ENCODE assay signal across 7 cellular contexts in genomic region chr4:108168672-108169562, GRCh38. TPM values are rescaled to one million over a fixed set of nuclear protein-coding genes. Genes with fewer than 3 reads are reported as not detected.
DNase-seq lines count a peak whose midpoint lies in the region; ATAC-seq and TF ChIP-seq lines count a peak whose summit lies in the region.

Gene LEF1, minus strand, starts transcription at chr4:108168932. Its CDS starts 1,165 bp downstream, at chr4:108167767.

- H3K27ac ChIP-seq in RWPE2 (ENCODE audit: poor library complexity, severe bottlenecking) = no peak within 1 kb of the TSS
- H3K27ac ChIP-seq in sigmoid colon = no peak within 1 kb of the TSS

- TF ChIP-seq EP300 in sigmoid colon (IDR thresholded peaks at IDR 0.05) = no peak

- DNase-seq in RWPE2 (ENCODE audit: low spot score) (no peak), left cardiac atrium (peak; percentile 31), sigmoid colon (no peak)
- peak; percentile 70 for DNase-seq in activated naive CD4-positive, alpha-beta T cell treated with Interleukin-2 at 50 U/mL for 16 hours

- H3K27me3 ChIP-seq in RWPE2 (ENCODE audit: insufficient read depth, poor library complexity, severe bottlenecking) (peaks cover 99% of the 10 kb centered on the region), sigmoid colon (peaks cover 63 to 100% (median 89%) of the 10 kb centered on the region in 3 donors)

- H3K4me1 ChIP-seq in RWPE2 (ENCODE audit: insufficient read depth, poor library complexity, severe bottlenecking) (no peaks in the 10 kb centered on the region), sigmoid colon (peaks cover 0 to 58% (median 48%) of the 10 kb centered on the region in 4 donors)

- no peaks in the 10 kb centered on the region for H3K36me3 ChIP-seq in RWPE2 (ENCODE audit: low read depth)
- H3K36me3 ChIP-seq in sigmoid colon = no peaks in the 10 kb centered on the region

- H3K4me3 ChIP-seq in RWPE2 (ENCODE audit: severe bottlenecking) = peak within 1 kb of the TSS; percentile 27
- H3K4me3 ChIP-seq in sigmoid colon = peak within 1 kb of the TSS; percentile 14 to 53 (median 47)

- intact Hi-C loops in left cardiac atrium (cut with DNase I) = no loop called here
- intact Hi-C loops in sigmoid colon (cut with DNase I) = no loop called here

- ATAC-seq in GM18858 (IDR thresholded peaks at IDR 0.05; ENCODE audit: unreplicated experiment) = peak; percentile 31
- peak; percentile 38 for ATAC-seq in HG03139 (IDR thresholded peaks at IDR 0.05; ENCODE audit: unreplicated experiment)
- ATAC-seq in RWPE2 (ENCODE audit: low read depth) = peak; percentile 59
- ATAC-seq in left cardiac atrium = peak in 1 of 2 donors; percentile 19
- ATAC-seq in HG02970 (IDR thresholded peaks at IDR 0.05; ENCODE audit: low FRiP score, unreplicated experiment) = no peak

- WGBS in sigmoid colon, 2 donors = 1% methylated on average over 61 of the region's 61 CpGs

- TF ChIP-seq POLR2A in sigmoid colon (IDR thresholded peaks at IDR 0.05) = no peak

- H3K9me3 ChIP-seq in RWPE2 (ENCODE audit: severe bottlenecking) (no peaks in the 10 kb centered on the region), sigmoid colon (no peaks in the 10 kb centered on the region)

- TF ChIP-seq CTCF in RWPE2 (IDR thresholded peaks at IDR 0.05; ENCODE audit: poor library complexity, severe bottlenecking) (no peak), sigmoid colon (IDR thresholded peaks at IDR 0.05) (no peak)

RNA-seq across cellular contexts. Expression of gene LEF1, which starts in this region (rescaled TPM):
- total RNA-seq in left cardiac atrium = 1 to 10 TPM in 1 of 2 donors, under 1 TPM in 1; 0.71 to 1.3 TPM
- total RNA-seq in sigmoid colon = 1 to 10 TPM in 3 of 4 donors, under 1 TPM in 1; 0.83 to 3.3 (median 3.2) TPM
- polyA plus RNA-seq in sigmoid colon = 10 to 100 TPM in 1 of 3 donors, 1 to 10 TPM in 1, not detected in 1; 2.3 to 25.3 TPM

Comparison
In these comparisons a context has a peak if more than half of its experiments do, and no peak if none do; other contexts are left out.
1. DNase-seq: peak in activated naive CD4-positive, alpha-beta T cell treated with Interleukin-2 at 50 U/mL for 16 hours (single experiment) and left cardiac atrium (single experiment); none in RWPE2 (single experiment) and sigmoid colon (single experiment).